In the genomic region with DNA sequence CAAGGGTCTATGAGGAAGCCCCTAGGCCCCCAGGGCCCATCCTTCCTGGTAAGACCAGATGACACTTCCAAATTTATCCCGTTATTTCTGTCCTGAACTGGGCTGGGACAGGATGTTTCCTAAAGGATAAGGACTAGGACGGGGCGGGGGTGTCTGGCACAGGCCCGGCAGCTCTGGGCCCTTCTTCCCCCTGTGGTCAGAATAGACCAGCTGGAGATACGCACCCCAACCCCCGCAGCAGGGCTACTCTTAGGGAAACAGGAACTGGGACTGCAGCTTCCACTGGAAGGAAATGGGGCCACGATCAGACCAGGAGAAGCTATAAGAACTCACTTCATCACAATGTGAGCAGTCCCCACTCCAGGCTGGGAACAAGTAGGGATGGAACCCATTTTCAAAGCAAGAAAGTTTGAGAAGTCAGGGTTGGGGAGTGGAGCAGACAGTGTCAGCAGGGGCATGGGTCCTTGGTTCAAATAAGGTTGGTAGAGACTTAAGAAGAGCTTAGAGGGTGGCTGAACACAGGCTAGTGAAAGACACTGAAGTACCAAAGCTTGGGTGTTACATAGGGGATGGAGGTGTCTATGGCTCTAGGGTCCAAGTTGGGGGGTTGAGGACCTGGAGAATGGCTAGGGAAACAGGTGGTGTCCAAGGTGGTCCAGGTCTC, we compare ENCODE assay signal across 8 cellular contexts. TPM values are rescaled to one million over a fixed set of nuclear protein-coding genes. Genes with fewer than 3 reads are reported as not detected.
DNase-seq lines count a peak whose midpoint lies in the region; ATAC-seq, FAIRE-seq and TF ChIP-seq lines count a peak whose summit lies in the region.

No MANE protein-coding gene starts in this region.

- in situ Hi-C loops in HepG2 (cut with HindIII; ENCODE audit: extremely low pct_ligation_motif_present, low pct_unique_long_range_greater_than_20kb), result no loop called here

- H3K4me1 Mint-ChIP-seq in IgD-negative memory B cell, result peaks cover 7 to 33% (median 28%) of the 10 kb centered on the region in 3 donors
- peaks cover 17% of the 10 kb centered on the region for H3K4me1 Mint-ChIP-seq in astrocyte (ENCODE audit: low read depth, unreplicated experiment)
- H3K4me1 Mint-ChIP-seq in type B pancreatic cell (ENCODE audit: unreplicated experiment), result peaks cover 22% of the 10 kb centered on the region

- H3K4me3 ChIP-seq in BLaER1 treated with 17β-estradiol and CSF1 and Interleukin-3, amounts not matched to agents 10 nM and 100 nM, result peak overlapping the region; percentile 38 to 100 (median 88); a peak in 19 of 20 replicates
- H3K4me3 ChIP-seq in astrocyte (ENCODE audit: insufficient read depth, low read depth, low read length) (no peak overlapping the region), HepG2 (replicated peaks in 1 of 3; ENCODE audit: insufficient read depth in 1 of 3, low read depth in 2 of 3, low read length in 3 of 3) (peak overlapping the region; percentile 24 to 97 (median 82))

- peak overlapping the region; percentile 88 to 99 (median 96) for H3K4me2 ChIP-seq in BLaER1 treated with 17β-estradiol and CSF1 and Interleukin-3, amounts not matched to agents 10 nM and 100 nM
- H3K4me2 ChIP-seq in astrocyte (ENCODE audit: low read length) (peak overlapping the region; percentile 88), HepG2 (ENCODE audit: low read depth, low read length) (peak overlapping the region; percentile 92)

- TF ChIP-seq POLR2A in HepG2 (IDR thresholded peaks at IDR 0.05; ENCODE audit: insufficient read depth in 1 of 2, low read depth in 2 of 2, low read length in 2 of 2), result no peak

- no peak for TF ChIP-seq RAD21 in HepG2 (CRISPR knock-in tag; IDR thresholded peaks at IDR 0.05)

- 54% methylated on average over 7 of the region's 7 CpGs for WGBS in HepG2 (ENCODE audit: low lambda C conversion rate)

- H3K4me1 ChIP-seq in BLaER1 treated with 17β-estradiol and CSF1 and Interleukin-3, amounts not matched to agents 10 nM and 100 nM, result peaks cover 54 to 71% (median 62%) of the 10 kb centered on the region in 10 experiments
- H3K4me1 ChIP-seq in astrocyte (ENCODE audit: insufficient read depth, low read length) (peaks cover 29% of the 10 kb centered on the region), HepG2 (ENCODE audit: insufficient read depth, low read length) (peaks cover 26% of the 10 kb centered on the region)

- intact Hi-C loops in HepG2 (cut with micrococcal nuclease; ENCODE audit: unreplicated experiment), result loop anchor here (1.0 kb wide), 1 partner anchor 56 kb away; no protein-coding TSS in a partner anchor

- no peaks in the 10 kb centered on the region for H3K9me3 ChIP-seq in BLaER1 treated with 17β-estradiol and CSF1 and Interleukin-3, amounts not matched to agents 10 nM and 100 nM (replicated peaks in 1 of 11)
- no peaks in the 10 kb centered on the region for H3K9me3 ChIP-seq in astrocyte (ENCODE audit: insufficient read depth, low read depth, low read length)
- H3K9me3 ChIP-seq in HepG2 (ENCODE audit: low read length), result no peaks in the 10 kb centered on the region

- H3K4me3 Mint-ChIP-seq in IgD-negative memory B cell (peak overlapping the region; percentile 73 to 98 (median 86)), astrocyte (ENCODE audit: unreplicated experiment) (peak overlapping the region; percentile 86), type B pancreatic cell (peak overlapping the region; percentile 94)

- H3K36me3 Mint-ChIP-seq in IgD-negative memory B cell (peaks cover 6% of the 10 kb centered on the region), astrocyte (ENCODE audit: low read depth, unreplicated experiment) (peaks cover 24% of the 10 kb centered on the region), type B pancreatic cell (peaks cover 13% of the 10 kb centered on the region)

- H3K79me2 ChIP-seq in astrocyte (ENCODE audit: insufficient read depth, low read length) (peaks cover 24% of the 10 kb centered on the region), HepG2 (ENCODE audit: insufficient read depth, low read length) (peaks cover 25% of the 10 kb centered on the region)

- H3K9ac ChIP-seq in BLaER1 treated with 17β-estradiol and CSF1 and Interleukin-3, amounts not matched to agents 10 nM and 100 nM, result peak overlapping the region in 10 of 11 experiments; percentile 28 to 83 (median 52); a peak in 18 of 22 replicates
- no peak overlapping the region for H3K9ac ChIP-seq in astrocyte (ENCODE audit: low read length)
- peak overlapping the region; percentile 94 for H3K9ac ChIP-seq in HepG2 (ENCODE audit: insufficient read depth, low read depth, low read length)

- POLR2A ChIA-PET in HepG2 (lab: Yijun Ruan, JAX), result interaction anchor here (0.8 kb wide), 1 partner anchor 17 kb away, joined by 3 read pairs; no protein-coding TSS in a partner anchor

- no peaks in the 10 kb centered on the region for H3K27me3 ChIP-seq in BLaER1 treated with 17β-estradiol and CSF1 and Interleukin-3, amounts not matched to agents 10 nM and 100 nM
- H3K27me3 ChIP-seq in astrocyte (ENCODE audit: insufficient read depth, low read length), result no peaks in the 10 kb centered on the region
- no peaks in the 10 kb centered on the region; a peak in 2 of 5 replicates for H3K27me3 ChIP-seq in HepG2 (ENCODE audit: control insufficient read depth in 1 of 2, insufficient read depth in 2 of 2, low read length in 2 of 2)

- DNase-seq in astrocyte (ENCODE audit: low read depth) (no peak), HepG2 (ENCODE audit: low spot score) (no peak), type B pancreatic cell (ENCODE audit: extremely low spot score, unreplicated experiment) (no peak), NCI-H128 (lab: John Stamatoyannopoulos, UW; ENCODE audit: unreplicated experiment) (no peak), D721Med (ENCODE audit: insufficient read length, low spot score) (no peak)

- CTCF ChIA-PET in HepG2 (lab: Yijun Ruan, JAX; ENCODE audit: low intra/inter-chr PET ratio, low total read pairs), result interaction anchor here (1.1 kb wide), 1 partner anchor 135 kb away, joined by 5 read pairs; no protein-coding TSS in a partner anchor

- TF ChIP-seq CTCF in astrocyte (IDR thresholded peaks at IDR 0.05; ENCODE audit: insufficient read depth, low read depth, low read length) (no peak), HepG2 (CRISPR knock-in tag; IDR thresholded peaks at IDR 0.05) (no peak), type B pancreatic cell (conservative IDR thresholded peaks at IDR 0.05) (no peak), D721Med (IDR thresholded peaks at IDR 0.05; ENCODE audit: insufficient read depth, missing control alignments) (no peak)

- H3K27ac Mint-ChIP-seq in IgD-negative memory B cell (peak overlapping the region in 2 of 3 donors; percentile 1 to 47), astrocyte (ENCODE audit: unreplicated experiment) (peak overlapping the region; percentile 71), type B pancreatic cell (peak overlapping the region; percentile 78)

- ATAC-seq in HepG2, result no peak
- ATAC-seq in HG03025 (IDR thresholded peaks at IDR 0.05; ENCODE audit: low FRiP score, unreplicated experiment), result no peak

- TF ChIP-seq EP300 in HepG2 (IDR thresholded peaks at IDR 0.05; ENCODE audit: low read depth in 2 of 2, low read length in 2 of 2) (no peak), HepG2 (CRISPR knock-in tag; IDR thresholded peaks at IDR 0.05; ENCODE audit: borderline replicate concordance) (no peak)

- H3K27ac ChIP-seq in BLaER1 treated with 17β-estradiol and CSF1 and Interleukin-3, amounts not matched to agents 10 nM and 100 nM, result peak overlapping the region in 7 of 11 experiments; percentile 7 to 52 (median 32); a peak in 10 of 22 replicates
- H3K27ac ChIP-seq in astrocyte (ENCODE audit: low read depth, low read length) (no peak overlapping the region), HepG2 (ENCODE audit: extremely low read length, insufficient read depth, low read length) (no peak overlapping the region)

- BruUV-seq in HepG2 (replicated peaks; lab: Mats Ljungman, UMichigan), result no TSS peak

- H3K36me3 ChIP-seq in BLaER1 treated with 17β-estradiol and CSF1 and Interleukin-3, amounts not matched to agents 10 nM and 100 nM, result peaks cover 52 to 63% (median 61%) of the 10 kb centered on the region in 11 experiments
- H3K36me3 ChIP-seq in astrocyte (ENCODE audit: insufficient read depth, low read length) (peaks cover 33% of the 10 kb centered on the region), HepG2 (replicated peaks in 1 of 2; ENCODE audit: control insufficient read depth in 1 of 2, insufficient read depth in 2 of 2, low read length in 2 of 2) (peaks cover 33 to 62% of the 10 kb centered on the region in 2 experiments)

- H3K27me3 Mint-ChIP-seq in IgD-negative memory B cell (peaks cover 1% of the 10 kb centered on the region), astrocyte (ENCODE audit: low read depth, unreplicated experiment) (no peaks in the 10 kb centered on the region), type B pancreatic cell (no peaks in the 10 kb centered on the region)

- H3K9me3 Mint-ChIP-seq in IgD-negative memory B cell (no peaks in the 10 kb centered on the region), astrocyte (ENCODE audit: unreplicated experiment) (no peaks in the 10 kb centered on the region), type B pancreatic cell (no peaks in the 10 kb centered on the region)

- H2AFZ ChIP-seq in astrocyte (ENCODE audit: low read depth, low read length) (no peak overlapping the region), HepG2 (ENCODE audit: low read length) (no peak overlapping the region)

- peaks cover 19 to 84% (median 54%) of the 10 kb centered on the region in 11 experiments; a peak in 21 of 22 replicates for H4K20me1 ChIP-seq in BLaER1 treated with 17β-estradiol and CSF1 and Interleukin-3, amounts not matched to agents 10 nM and 100 nM
- H4K20me1 ChIP-seq in astrocyte (ENCODE audit: insufficient read depth, low read length) (peaks cover 49% of the 10 kb centered on the region), HepG2 (ENCODE audit: insufficient read depth, low read length) (0 out of 2 replicates have a peak, but pooled peaks cover 4% of the 10 kb centered on the region)

- FAIRE-seq in astrocyte (lab: Jason Lieb, UNC), result no peak
- no peak for FAIRE-seq in HepG2 (lab: Jason Lieb, UNC)
- no peak for FAIRE-seq in D721Med (lab: Jason Lieb, UNC)

RNA-seq across cellular contexts. Expression of a gene that starts 1.1 kb away (rescaled TPM):
- polyA plus RNA-seq in IgD-negative memory B cell (17.2 TPM), HepG2 (2011; rRNA removed) (35.2 and 44.2 TPM in 2 replicates)
- total RNA-seq in astrocyte (18.3 and 21.6 TPM in 2 replicates), HepG2 (2016; rRNA removed; fragmentation: Illumina TruSeq; extraction: Trizol) (13.5 and 14.3 TPM in 2 replicates), type B pancreatic cell (ENCODE audit: low replicate concordance) (20.1 and 22.1 TPM in 2 replicates)
- total RNA-seq in HepG2 (2016; cell fraction: cytosol; rRNA removed; fragmentation: Illumina TruSeq; extraction: Trizol; ENCODE audit: low read depth), result 4.8 and 5.0 TPM in 2 replicates
- total RNA-seq in HepG2 (2016; cell fraction: insoluble cytoplasmic fraction; rRNA removed; fragmentation: Illumina TruSeq; extraction: Trizol), result 13.6 and 14.6 TPM in 2 replicates
- total RNA-seq in HepG2 (2016; cell fraction: membrane; rRNA removed; fragmentation: Illumina TruSeq; extraction: Trizol), result 10.8 and 12.0 TPM in 2 replicates
- 12.7 and 17.2 TPM in 2 replicates for total RNA-seq in HepG2 (2016; cell fraction: nucleus; rRNA removed; fragmentation: Illumina TruSeq; extraction: Trizol)
- polyA plus RNA-seq in HepG2 (2011; cell fraction: cytosol; rRNA removed), result 25.4 and 38.7 TPM in 2 replicates
- 79.3 and 90.0 TPM in 2 replicates for polyA plus RNA-seq in HepG2 (2011; cell fraction: nucleus; rRNA removed)
- polyA plus RNA-seq in HepG2 (2012), result 14.1 and 18.5 TPM in 2 replicates
- 6.3 and 6.6 TPM in 2 replicates for polyA plus RNA-seq in HepG2 (2016; cell fraction: cytosol; fragmentation: Illumina TruSeq; extraction: Trizol; ENCODE audit: low read depth)
- polyA plus RNA-seq in HepG2 (2016; cell fraction: insoluble cytoplasmic fraction; fragmentation: Illumina TruSeq; extraction: Trizol; ENCODE audit: low read depth), result 15.7 and 21.1 TPM in 2 replicates
- 10.6 and 11.9 TPM in 2 replicates for polyA plus RNA-seq in HepG2 (2016; cell fraction: membrane; fragmentation: Illumina TruSeq; extraction: Trizol; ENCODE audit: low read depth)
- 26.0 and 26.3 TPM in 2 replicates for polyA plus RNA-seq in HepG2 (2016; cell fraction: nucleus; fragmentation: Illumina TruSeq; extraction: Trizol; ENCODE audit: insufficient read depth, low read depth)
- polyA minus RNA-seq in HepG2 (2011; rRNA and poly(A)+ RNA removed; ENCODE audit: low replicate concordance), result 68.5 and 115 TPM in 2 replicates
- polyA minus RNA-seq in HepG2 (2011; cell fraction: cytosol; rRNA and poly(A)+ RNA removed), result 20.6 and 27.4 TPM in 2 replicates
- polyA minus RNA-seq in HepG2 (2011; cell fraction: nucleus; rRNA and poly(A)+ RNA removed), result 27.7 and 30.7 TPM in 2 replicates

RNA-seq across cellular contexts. Expression of a gene that starts 21.9 kb away (rescaled TPM):
- polyA plus RNA-seq in IgD-negative memory B cell (0.59 TPM), HepG2 (2011; rRNA removed) (6.7 and 8.3 TPM in 2 replicates)
- total RNA-seq in astrocyte (8.6 and 10.2 TPM in 2 replicates), HepG2 (2016; rRNA removed; fragmentation: Illumina TruSeq; extraction: Trizol) (3.2 and 5.4 TPM in 2 replicates), type B pancreatic cell (ENCODE audit: low replicate concordance) (9.8 and 10.2 TPM in 2 replicates)
- 0.35 and 0.51 TPM in 2 replicates for total RNA-seq in HepG2 (2016; cell fraction: cytosol; rRNA removed; fragmentation: Illumina TruSeq; extraction: Trizol; ENCODE audit: low read depth)
- 2.7 and 5.4 TPM in 2 replicates for total RNA-seq in HepG2 (2016; cell fraction: insoluble cytoplasmic fraction; rRNA removed; fragmentation: Illumina TruSeq; extraction: Trizol)
- total RNA-seq in HepG2 (2016; cell fraction: membrane; rRNA removed; fragmentation: Illumina TruSeq; extraction: Trizol), result 1.1 and 1.2 TPM in 2 replicates
- 7.5 and 9.6 TPM in 2 replicates for total RNA-seq in HepG2 (2016; cell fraction: nucleus; rRNA removed; fragmentation: Illumina TruSeq; extraction: Trizol)
- polyA plus RNA-seq in HepG2 (2011; cell fraction: cytosol; rRNA removed), result 4.1 and 5.0 TPM in 2 replicates
- polyA plus RNA-seq in HepG2 (2011; cell fraction: nucleus; rRNA removed), result 54.2 and 80.2 TPM in 2 replicates
- polyA plus RNA-seq in HepG2 (2012), result 8.0 and 10.5 TPM in 2 replicates
- 0.34 and 0.35 TPM in 2 replicates for polyA plus RNA-seq in HepG2 (2016; cell fraction: cytosol; fragmentation: Illumina TruSeq; extraction: Trizol; ENCODE audit: low read depth)
- polyA plus RNA-seq in HepG2 (2016; cell fraction: insoluble cytoplasmic fraction; fragmentation: Illumina TruSeq; extraction: Trizol; ENCODE audit: low read depth), result 2.4 and 3.0 TPM in 2 replicates
- polyA plus RNA-seq in HepG2 (2016; cell fraction: membrane; fragmentation: Illumina TruSeq; extraction: Trizol; ENCODE audit: low read depth), result 0.61 and 0.63 TPM in 2 replicates
- polyA plus RNA-seq in HepG2 (2016; cell fraction: nucleus; fragmentation: Illumina TruSeq; extraction: Trizol; ENCODE audit: insufficient read depth, low read depth), result 27.4 and 28.0 TPM in 2 replicates
- polyA minus RNA-seq in HepG2 (2011; rRNA and poly(A)+ RNA removed; ENCODE audit: low replicate concordance), result 6.7 and 18.0 TPM in 2 replicates
- polyA minus RNA-seq in HepG2 (2011; cell fraction: cytosol; rRNA and poly(A)+ RNA removed), result 6.9 and 7.0 TPM in 2 replicates
- polyA minus RNA-seq in HepG2 (2011; cell fraction: nucleus; rRNA and poly(A)+ RNA removed), result 18.9 and 19.6 TPM in 2 replicates

RNA-seq across cellular contexts. Expression of a gene that starts 32.4 kb away (rescaled TPM):
- polyA plus RNA-seq in IgD-negative memory B cell (43.4 TPM), HepG2 (2011; rRNA removed) (112 and 115 TPM in 2 replicates)
- total RNA-seq in astrocyte (92.9 and 104 TPM in 2 replicates), HepG2 (2016; rRNA removed; fragmentation: Illumina TruSeq; extraction: Trizol) (65.5 and 85.5 TPM in 2 replicates), type B pancreatic cell (ENCODE audit: low replicate concordance) (104 and 145 TPM in 2 replicates)
- total RNA-seq in HepG2 (2016; cell fraction: cytosol; rRNA removed; fragmentation: Illumina TruSeq; extraction: Trizol; ENCODE audit: low read depth), result 19.4 and 21.6 TPM in 2 replicates
- total RNA-seq in HepG2 (2016; cell fraction: insoluble cytoplasmic fraction; rRNA removed; fragmentation: Illumina TruSeq; extraction: Trizol), result 63.7 and 86.9 TPM in 2 replicates
- total RNA-seq in HepG2 (2016; cell fraction: membrane; rRNA removed; fragmentation: Illumina TruSeq; extraction: Trizol), result 32.1 and 38.0 TPM in 2 replicates
- 100 and 109 TPM in 2 replicates for total RNA-seq in HepG2 (2016; cell fraction: nucleus; rRNA removed; fragmentation: Illumina TruSeq; extraction: Trizol)
- 66.7 and 84.4 TPM in 2 replicates for polyA plus RNA-seq in HepG2 (2011; cell fraction: cytosol; rRNA removed)
- polyA plus RNA-seq in HepG2 (2011; cell fraction: nucleus; rRNA removed), result 480 and 513 TPM in 2 replicates
- 77.2 and 80.7 TPM in 2 replicates for polyA plus RNA-seq in HepG2 (2012)
- polyA plus RNA-seq in HepG2 (2016; cell fraction: cytosol; fragmentation: Illumina TruSeq; extraction: Trizol; ENCODE audit: low read depth), result 16.4 and 20.0 TPM in 2 replicates
- polyA plus RNA-seq in HepG2 (2016; cell fraction: insoluble cytoplasmic fraction; fragmentation: Illumina TruSeq; extraction: Trizol; ENCODE audit: low read depth), result 82.8 and 83.9 TPM in 2 replicates
- 26.4 and 27.7 TPM in 2 replicates for polyA plus RNA-seq in HepG2 (2016; cell fraction: membrane; fragmentation: Illumina TruSeq; extraction: Trizol; ENCODE audit: low read depth)
- 260 and 268 TPM in 2 replicates for polyA plus RNA-seq in HepG2 (2016; cell fraction: nucleus; fragmentation: Illumina TruSeq; extraction: Trizol; ENCODE audit: insufficient read depth, low read depth)
- polyA minus RNA-seq in HepG2 (2011; rRNA and poly(A)+ RNA removed; ENCODE audit: low replicate concordance), result 71.8 and 84.4 TPM in 2 replicates
- polyA minus RNA-seq in HepG2 (2011; cell fraction: cytosol; rRNA and poly(A)+ RNA removed), result 23.0 and 26.6 TPM in 2 replicates
- polyA minus RNA-seq in HepG2 (2011; cell fraction: nucleus; rRNA and poly(A)+ RNA removed), result 87.8 and 89.9 TPM in 2 replicates

RNA-seq across cellular contexts. Expression of a gene that starts 49.4 kb away (rescaled TPM):
- 1.4 TPM for polyA plus RNA-seq in IgD-negative memory B cell
- total RNA-seq in astrocyte, result 30.3 and 32.0 TPM in 2 replicates
- 10.3 and 40.7 TPM in 2 replicates for total RNA-seq in HepG2 (2016; rRNA removed; fragmentation: Illumina TruSeq; extraction: Trizol)
- 8.0 and 8.2 TPM in 2 replicates for total RNA-seq in HepG2 (2016; cell fraction: cytosol; rRNA removed; fragmentation: Illumina TruSeq; extraction: Trizol; ENCODE audit: low read depth)
- total RNA-seq in HepG2 (2016; cell fraction: insoluble cytoplasmic fraction; rRNA removed; fragmentation: Illumina TruSeq; extraction: Trizol), result 9.6 and 38.5 TPM in 2 replicates
- 8.3 and 9.4 TPM in 2 replicates for total RNA-seq in HepG2 (2016; cell fraction: membrane; rRNA removed; fragmentation: Illumina TruSeq; extraction: Trizol)
- 50.7 and 62.0 TPM in 2 replicates for total RNA-seq in HepG2 (2016; cell fraction: nucleus; rRNA removed; fragmentation: Illumina TruSeq; extraction: Trizol)
- 184 and 298 TPM in 2 replicates for polyA plus RNA-seq in HepG2 (2011; rRNA removed)
- 90.8 and 93.6 TPM in 2 replicates for polyA plus RNA-seq in HepG2 (2011; cell fraction: cytosol; rRNA removed)
- 3,075 and 3,281 TPM in 2 replicates for polyA plus RNA-seq in HepG2 (2011; cell fraction: nucleus; rRNA removed)
- 163 and 233 TPM in 2 replicates for polyA plus RNA-seq in HepG2 (2012)
- 3.5 and 4.6 TPM in 2 replicates for polyA plus RNA-seq in HepG2 (2016; cell fraction: cytosol; fragmentation: Illumina TruSeq; extraction: Trizol; ENCODE audit: low read depth)
- 6.7 and 9.8 TPM in 2 replicates for polyA plus RNA-seq in HepG2 (2016; cell fraction: insoluble cytoplasmic fraction; fragmentation: Illumina TruSeq; extraction: Trizol; ENCODE audit: low read depth)
- polyA plus RNA-seq in HepG2 (2016; cell fraction: membrane; fragmentation: Illumina TruSeq; extraction: Trizol; ENCODE audit: low read depth), result 4.9 and 6.2 TPM in 2 replicates
- 133 and 147 TPM in 2 replicates for polyA plus RNA-seq in HepG2 (2016; cell fraction: nucleus; fragmentation: Illumina TruSeq; extraction: Trizol; ENCODE audit: insufficient read depth, low read depth)
- polyA minus RNA-seq in HepG2 (2011; rRNA and poly(A)+ RNA removed; ENCODE audit: low replicate concordance), result 56.2 and 422 TPM in 2 replicates
- 79.8 and 100 TPM in 2 replicates for polyA minus RNA-seq in HepG2 (2011; cell fraction: cytosol; rRNA and poly(A)+ RNA removed)
- 459 and 526 TPM in 2 replicates for polyA minus RNA-seq in HepG2 (2011; cell fraction: nucleus; rRNA and poly(A)+ RNA removed)
- total RNA-seq in type B pancreatic cell (ENCODE audit: low replicate concordance), result 19.7 and 35.6 TPM in 2 replicates

Comparison
In these comparisons a context has a peak if more than half of its experiments do, and no peak if none do; other contexts are left out.
1. H3K27ac ChIP-seq: peak in BLaER1 treated with 17β-estradiol and CSF1 and Interleukin-3, amounts not matched to agents 10 nM and 100 nM (7 of 11); none in astrocyte (single experiment) and HepG2 (single experiment).
2. H3K27ac Mint-ChIP-seq: peak in every context shown above with its lines; median percentile 78 in type B pancreatic cell; 71 in astrocyte; 24 in IgD-negative memory B cell.
3. Peak in every context shown above with its lines, with median percentiles within 50 percentile points of each other: H3K4me2 ChIP-seq and H3K4me3 Mint-ChIP-seq.